Comparison of ENCODE assay signal across 10 cellular contexts in the genomic region with DNA sequence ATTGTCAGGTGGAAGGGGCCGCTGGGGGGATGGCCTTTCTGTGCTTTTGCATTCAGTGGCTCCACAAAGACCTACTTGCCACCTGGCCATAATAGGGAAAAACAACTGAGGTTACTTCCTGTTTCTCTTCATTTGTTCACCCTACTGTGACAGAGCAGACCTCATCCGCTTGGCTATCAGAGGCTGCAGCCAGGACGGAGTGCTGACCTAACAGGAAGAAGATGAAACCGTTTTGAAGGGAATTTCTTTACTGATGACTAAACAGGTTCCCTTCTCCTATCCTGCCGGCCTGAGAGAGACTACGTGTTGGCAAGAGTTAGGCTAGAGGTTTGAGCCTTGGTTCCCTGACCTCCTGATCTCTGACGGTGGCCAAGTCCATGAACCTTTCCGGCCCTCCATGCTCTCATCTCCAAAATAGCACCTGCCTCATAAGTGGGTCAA. TPM values are rescaled to one million over a fixed set of nuclear protein-coding genes. Genes with fewer than 3 reads are reported as not detected.
DNase-seq lines count a peak whose midpoint lies in the region; ATAC-seq and TF ChIP-seq lines count a peak whose summit lies in the region.
"Had no signal": no experiment of that assay in that cellular context is flagged by ENCODE, and none has a peak within 500 bp of the region (broad histone marks: within the 10 kb centered on the region; RNA-seq: fewer than 3 reads in every experiment).

No MANE protein-coding gene starts in this region.

- H3K4me1 Mint-ChIP-seq in activated CD8-positive, alpha-beta T cell treated with anti-CD3 and anti-CD28 coated beads, Interleukin-2, amount 10 ng/mL, durations not matched to agents 7 days and 5 days (ENCODE audit: low read depth): no peaks in the 10 kb centered on the region

- H3K4me2 ChIP-seq in Karpas-422 (ENCODE audit: low read depth, low read length, poor library complexity, severe bottlenecking) (peak overlapping the region; percentile 68), hepatocyte (no peak overlapping the region)

- H3K36me3 ChIP-seq in Karpas-422 (ENCODE audit: insufficient read depth, low read length): no peaks in the 10 kb centered on the region
- H3K36me3 ChIP-seq in hepatocyte (replicated peaks; ENCODE audit: insufficient read depth, low read depth): no peaks in the 10 kb centered on the region

- intact Hi-C loops in left colon (cut with DNase I, micrococcal nuclease): no loop called here

- peaks cover 11% of the 10 kb centered on the region for H3K4me1 ChIP-seq in Karpas-422 (ENCODE audit: low read length)
- H3K4me1 ChIP-seq in hepatocyte (ENCODE audit: insufficient read depth): no peaks in the 10 kb centered on the region

- no peaks in the 10 kb centered on the region for H3K9me3 ChIP-seq in Karpas-422 (ENCODE audit: low read length)
- no peaks in the 10 kb centered on the region for H3K9me3 ChIP-seq in hepatocyte (ENCODE audit: low read depth)

- peak overlapping the region; percentile 28 for H3K4me3 ChIP-seq in Karpas-422 (ENCODE audit: low read length)
- H3K4me3 ChIP-seq in hepatocyte: no peak overlapping the region

- H3K27ac Mint-ChIP-seq in activated CD8-positive, alpha-beta T cell treated with anti-CD3 and anti-CD28 coated beads, Interleukin-2, amount 10 ng/mL, durations not matched to agents 7 days and 5 days: no peak overlapping the region

- H2AFZ ChIP-seq in Karpas-422 (ENCODE audit: low read length) (peak overlapping the region; percentile 97), hepatocyte (no peak overlapping the region)

- H3K36me3 Mint-ChIP-seq in activated CD8-positive, alpha-beta T cell treated with anti-CD3 and anti-CD28 coated beads, Interleukin-2, amount 10 ng/mL, durations not matched to agents 7 days and 5 days (ENCODE audit: low read depth): no peaks in the 10 kb centered on the region

- 81% methylated on average over 8 of the region's 8 CpGs for WGBS in hepatocyte (ENCODE audit: low lambda C conversion rate, missing lambda C conversion rate)

- no peaks in the 10 kb centered on the region for H3K9me2 ChIP-seq in Karpas-422 (replicated peaks; ENCODE audit: insufficient read depth, low read length)
- H3K9me2 ChIP-seq in hepatocyte (replicated peaks; ENCODE audit: insufficient read depth): no peaks in the 10 kb centered on the region

- no peaks in the 10 kb centered on the region for H3K9me3 Mint-ChIP-seq in activated CD8-positive, alpha-beta T cell treated with anti-CD3 and anti-CD28 coated beads, Interleukin-2, amount 10 ng/mL, durations not matched to agents 7 days and 5 days (ENCODE audit: insufficient read depth)

- H3K4me3 Mint-ChIP-seq in activated CD8-positive, alpha-beta T cell treated with anti-CD3 and anti-CD28 coated beads, Interleukin-2, amount 10 ng/mL, durations not matched to agents 7 days and 5 days: no peak overlapping the region

- TF ChIP-seq CTCF in hepatocyte (IDR thresholded peaks at IDR 0.05; ENCODE audit: poor library complexity): no peak

- H3K27me3 ChIP-seq in Karpas-422 (ENCODE audit: low read length) (no peaks in the 10 kb centered on the region), hepatocyte (peaks cover 24% of the 10 kb centered on the region)

- H3K27me3 Mint-ChIP-seq in activated CD8-positive, alpha-beta T cell treated with anti-CD3 and anti-CD28 coated beads, Interleukin-2, amount 10 ng/mL, durations not matched to agents 7 days and 5 days (ENCODE audit: low read depth): peaks cover 20% of the 10 kb centered on the region

- ATAC-seq in GM18858 (IDR thresholded peaks at IDR 0.05; ENCODE audit: unreplicated experiment) (peak; percentile 98), GM21786 (IDR thresholded peaks at IDR 0.05; ENCODE audit: unreplicated experiment) (peak; percentile 97), left colon (peak; percentile 15)
- no peak for ATAC-seq in activated CD8-positive, alpha-beta T cell treated with anti-CD3 and anti-CD28 coated beads, Interleukin-2, amount 10 ng/mL, durations not matched to agents 7 days and 5 days
- ATAC-seq: HCT116 had no signal

- H3K79me2 ChIP-seq in Karpas-422 (ENCODE audit: low read length): no peaks in the 10 kb centered on the region
- no peaks in the 10 kb centered on the region for H3K79me2 ChIP-seq in hepatocyte

- H4K20me1 ChIP-seq in Karpas-422 (ENCODE audit: insufficient read depth, low read depth, low read length) (no peaks in the 10 kb centered on the region), hepatocyte (ENCODE audit: insufficient read depth, poor library complexity, severe bottlenecking) (no peaks in the 10 kb centered on the region)

- peak overlapping the region; percentile 46 for H3K9ac ChIP-seq in Karpas-422 (ENCODE audit: low read length)

- POLR2A ChIA-PET in activated CD8-positive, alpha-beta T cell treated with anti-CD3 and anti-CD28 coated beads, Interleukin-2, amount 10 ng/mL, durations not matched to agents 7 days and 5 days (lab: Charles Lee): no interaction called here

- H3K27ac ChIP-seq in Karpas-422 (ENCODE audit: low read length) (peak overlapping the region; percentile 67), hepatocyte (no peak overlapping the region)

- CTCF ChIA-PET in activated CD8-positive, alpha-beta T cell treated with anti-CD3 and anti-CD28 coated beads, Interleukin-2, amount 10 ng/mL, durations not matched to agents 7 days and 5 days (lab: Charles Lee): interaction anchor here (1.0 kb wide), 1 partner anchor 95 kb away, joined by 3 read pairs; no protein-coding TSS in a partner anchor

- DNase-seq in Karpas-422 (peak; percentile 81), left colon (no peak), hepatocyte (ENCODE audit: low spot score) (no peak), activated T-cell treated with anti-CD3 and anti-CD28 coated beads for 4 hours (no peak)
- DNase-seq in activated CD4-positive, alpha-beta T cell treated with anti-CD3 and anti-CD28 coated beads for 4 hours: no peak
- DNase-seq in activated CD8-positive, alpha-beta T cell treated with anti-CD3 and anti-CD28 coated beads, Interleukin-2, amount 10 ng/mL, durations not matched to agents 7 days and 5 days: no peak
- DNase-seq: glutamatergic neuron had no signal

RNA-seq across cellular contexts. Expression of gene PRR18, which starts 21.3 kb away (rescaled TPM):
- 0.14 TPM in 1 of 2 replicates, not detected in the other for total RNA-seq in Karpas-422 (2014; rRNA removed; shearing (Covaris generic); ENCODE audit: low replicate concordance)
- total RNA-seq in left colon (not detected), hepatocyte (0.77 and 1.0 TPM in 2 replicates)
- 0.77 and 1.5 TPM in 2 replicates for polyA plus RNA-seq in hepatocyte
- total RNA-seq in activated CD8-positive, alpha-beta T cell treated with anti-CD3 and anti-CD28 coated beads, Interleukin-2, amount 10 ng/mL, durations not matched to agents 7 days and 5 days: not detected

RNA-seq across cellular contexts. Expression of gene SFT2D1, which starts 55.5 kb away (rescaled TPM):
- 71.6 and 119 TPM in 2 replicates for total RNA-seq in Karpas-422 (2014; rRNA removed; shearing (Covaris generic); ENCODE audit: low replicate concordance)
- total RNA-seq in left colon (10 to 100 TPM; 57.7 to 64.7 TPM), hepatocyte (51.6 and 67.8 TPM in 2 replicates)
- 83.0 and 88.0 TPM in 2 replicates for polyA plus RNA-seq in hepatocyte
- 10 to 100 TPM; 27.7 to 30.5 TPM for total RNA-seq in activated CD8-positive, alpha-beta T cell treated with anti-CD3 and anti-CD28 coated beads, Interleukin-2, amount 10 ng/mL, durations not matched to agents 7 days and 5 days
